ENCODE assay signal across 18 cellular contexts in genomic region chr12:58415716-58416115, GRCh38.
DNase-seq lines count a peak whose midpoint lies in the region; ATAC-seq and TF ChIP-seq lines count a peak whose summit lies in the region.
"Had no signal": no experiment of that assay in that cellular context is flagged by ENCODE, and none has a peak within 500 bp of the region (broad histone marks: within the 10 kb centered on the region; RNA-seq: fewer than 3 reads in every experiment).

No MANE protein-coding gene starts in this region.

- no peak overlapping the region for H2BK12ac ChIP-seq in H9 (ENCODE audit: insufficient read length, low read depth, low read length)

- CTCF ChIA-PET in Panc1 (lab: Charles Lee), result interaction anchor here (0.6 kb wide), 1 partner anchor 586 kb away, joined by 3 read pairs; no protein-coding TSS in a partner anchor

- no peaks in the 10 kb centered on the region for H3K79me2 ChIP-seq in H9 (ENCODE audit: insufficient read depth, low read length)

- H3K27me3 Mint-ChIP-seq in H9 (ENCODE audit: low read depth), result no peaks in the 10 kb centered on the region; the same call in 1 of the 2 replicates
- H3K27me3 Mint-ChIP-seq: activated B cell treated with CpG ODN at 0.5 μM for 24 hours had no signal

- no peak overlapping the region for H3K4me2 ChIP-seq in H9 (ENCODE audit: insufficient read depth, insufficient read length, low read length)
- H3K4me2 ChIP-seq: BLaER1 had no signal

- H3K36me3 Mint-ChIP-seq in H9 (ENCODE audit: insufficient read depth in 1 of 3, low read depth in 3 of 3), result no peaks in the 10 kb centered on the region
- H3K36me3 Mint-ChIP-seq: activated naive CD8-positive, alpha-beta T cell treated with anti-CD3 and anti-CD28 coated beads, Interleukin-2, amount 10 ng/mL, durations not matched to agents 7 days and 5 days had no signal

- TF ChIP-seq CTCF in H9 (conservative IDR thresholded peaks at IDR 0.05), result no peak
- no peak for TF ChIP-seq CTCF in Panc1 (IDR thresholded peaks at IDR 0.05)
- TF ChIP-seq CTCF in fibroblast of the aortic adventitia (IDR thresholded peaks at IDR 0.05; ENCODE audit: insufficient read depth, low read length), result no peak
- TF ChIP-seq CTCF in vagina (IDR thresholded peaks at IDR 0.05), result no peak

- peaks cover 21 to 34% of the 10 kb centered on the region in 2 experiments for H3K4me1 Mint-ChIP-seq in H9
- H3K4me1 Mint-ChIP-seq: activated B cell treated with CpG ODN at 0.5 μM for 24 hours; activated naive CD8-positive, alpha-beta T cell treated with anti-CD3 and anti-CD28 coated beads, Interleukin-2, amount 10 ng/mL, durations not matched to agents 7 days and 5 days had no signal

- no peak for ATAC-seq in Panc1
- ATAC-seq: pancreas had no signal

- H4K20me1 ChIP-seq in H9 (ENCODE audit: control insufficient read depth, insufficient read depth, insufficient read length), result no peaks in the 10 kb centered on the region
- H4K20me1 ChIP-seq: BLaER1 had no signal

- intact Hi-C loops in Panc1 (cut with micrococcal nuclease; ENCODE audit: unreplicated experiment) (no loop called here), vagina (cut with DNase I) (no loop called here)

- no TSS peak for BruUV-seq in Panc1 (replicated peaks; lab: Mats Ljungman, UMichigan)

- no peak overlapping the region for H4K8ac ChIP-seq in H9 (replicated peaks; ENCODE audit: insufficient read length, low read depth, low read length)

- DNase-seq in H9, result no peak
- DNase-seq in Panc1 (ENCODE audit: low read depth, low spot score), result no peak
- DNase-seq in fibroblast of the aortic adventitia (ENCODE audit: low read depth), result peak; percentile 12
- no peak for DNase-seq in NOMO-1 (lab: John Stamatoyannopoulos, UW; ENCODE audit: unreplicated experiment in 2 of 2)
- no peak for DNase-seq in vagina (ENCODE audit: extremely low spot score in 2 of 2)
- no peak for DNase-seq in AG08396 (ENCODE audit: low spot score)
- DNase-seq: activated B cell treated with CpG ODN at 0.5 μM for 24 hours; activated CD8-positive, alpha-beta memory T cell treated with anti-CD3 and anti-CD28 coated beads for 24 hours; activated naive CD8-positive, alpha-beta T cell treated with anti-CD3 and anti-CD28 coated beads, Interleukin-2, amount 10 ng/mL, durations not matched to agents 7 days and 5 days; GDM1; NCI-H1930; NCI-H510A treated with DMSO at 0.1 percent for 48 hours; pancreas; stimulated activated CD4-positive, alpha-beta T cell treated with anti-CD3 and anti-CD28 coated beads, Interleukin-4, amount 100 ng/mL, for 1 hour had no signal

- H3K79me1 ChIP-seq in H9 (ENCODE audit: insufficient read depth, low read depth, low read length, poor library complexity, severe bottlenecking), result no peaks in the 10 kb centered on the region

- no peak overlapping the region for H3K4me3 Mint-ChIP-seq in H9
- H3K4me3 Mint-ChIP-seq: activated B cell treated with CpG ODN at 0.5 μM for 24 hours; activated naive CD8-positive, alpha-beta T cell treated with anti-CD3 and anti-CD28 coated beads, Interleukin-2, amount 10 ng/mL, durations not matched to agents 7 days and 5 days; activated T-helper 1 cell treated with anti-CD3 and anti-CD28 coated beads, Interleukin-12 subunit alpha, Interleukin-12 subunit beta, Interleukin-2, Interleukin-4 antibody, amounts not matched to agents 30 ng/mL and 10 ng/mL and 1 ng/mL, durations not matched to agents 14 hours and 24 hours and 36 hours; T-helper 2 cell treated with Interferon-gamma antibody and Interleukin-4, amounts not matched to agents 5 μg/mL and 100 μg/mL, for 36 hours had no signal

- POLR2A ChIA-PET in Panc1 (lab: Charles Lee), result no interaction called here

- no peaks in the 10 kb centered on the region for H3K23me2 ChIP-seq in H9 (ENCODE audit: insufficient read length, low read depth, low read length, poor library complexity, severe bottlenecking)

- no peak overlapping the region for H2AFZ ChIP-seq in H9 (ENCODE audit: low read length)

- H3K23ac ChIP-seq in H9 (ENCODE audit: insufficient read length, low read depth, low read length), result no peak overlapping the region

- no peak overlapping the region for H2BK5ac ChIP-seq in H9 (ENCODE audit: insufficient read length, low read length)

- H4K5ac ChIP-seq in H9 (ENCODE audit: insufficient read length, low read depth, low read length), result no peak overlapping the region

- no peaks in the 10 kb centered on the region for H3K9me3 Mint-ChIP-seq in H9
- H3K9me3 Mint-ChIP-seq: activated B cell treated with CpG ODN at 0.5 μM for 24 hours; activated naive CD8-positive, alpha-beta T cell treated with anti-CD3 and anti-CD28 coated beads, Interleukin-2, amount 10 ng/mL, durations not matched to agents 7 days and 5 days; activated T-helper 1 cell treated with anti-CD3 and anti-CD28 coated beads, Interleukin-12 subunit alpha, Interleukin-12 subunit beta, Interleukin-2, Interleukin-4 antibody, amounts not matched to agents 30 ng/mL and 10 ng/mL and 1 ng/mL, durations not matched to agents 14 hours and 24 hours and 36 hours; T-helper 2 cell treated with Interferon-gamma antibody and Interleukin-4, amounts not matched to agents 5 μg/mL and 100 μg/mL, for 36 hours had no signal

- no peak overlapping the region for H2BK15ac ChIP-seq in H9 (ENCODE audit: low read depth, low read length)

- H3K9me3 ChIP-seq in H9 (ENCODE audit: control insufficient read depth, low read depth, low read length) (no peaks in the 10 kb centered on the region), Panc1 (ENCODE audit: control insufficient read depth, insufficient read depth, low read depth, low read length) (no peaks in the 10 kb centered on the region), vagina (no peaks in the 10 kb centered on the region)
- H3K9me3 ChIP-seq: BLaER1, pancreas had no signal

- H3K27ac Mint-ChIP-seq in H9, result peak overlapping the region in 2 of 3 experiments; percentile 11 to 58; a peak in 2 of 7 replicates
- H3K27ac Mint-ChIP-seq: activated B cell treated with CpG ODN at 0.5 μM for 24 hours; activated naive CD8-positive, alpha-beta T cell treated with anti-CD3 and anti-CD28 coated beads, Interleukin-2, amount 10 ng/mL, durations not matched to agents 7 days and 5 days; activated T-helper 1 cell treated with anti-CD3 and anti-CD28 coated beads, Interleukin-12 subunit alpha, Interleukin-12 subunit beta, Interleukin-2, Interleukin-4 antibody, amounts not matched to agents 30 ng/mL and 10 ng/mL and 1 ng/mL, durations not matched to agents 14 hours and 24 hours and 36 hours; T-helper 2 cell treated with Interferon-gamma antibody and Interleukin-4, amounts not matched to agents 5 μg/mL and 100 μg/mL, for 36 hours had no signal

- no peak for TF ChIP-seq POLR2A in vagina (IDR thresholded peaks at IDR 0.05)

- no peak overlapping the region for H3K4ac ChIP-seq in H9 (ENCODE audit: low read depth, low read length)

- H2AK5ac ChIP-seq in H9 (ENCODE audit: insufficient read length, low read length), result no peak overlapping the region

- no peak overlapping the region for H2BK120ac ChIP-seq in H9 (ENCODE audit: low read depth, low read length, poor library complexity, severe bottlenecking)

- no peak overlapping the region for H4K91ac ChIP-seq in H9 (ENCODE audit: insufficient read length, low read depth, low read length)

- no peak overlapping the region for H2BK20ac ChIP-seq in H9 (ENCODE audit: low read depth, low read length, poor library complexity, severe bottlenecking)

- H3K27ac ChIP-seq in H9 (ENCODE audit: insufficient read length, low read depth, low read length) (no peak overlapping the region), Panc1 (ENCODE audit: low read length) (peak overlapping the region; percentile 19; the same call in 1 of the 2 replicates), skin epidermis (peak overlapping the region in 11 of 21 experiments; percentile 17 to 74 (median 51)), vagina (no peak overlapping the region)
- H3K27ac ChIP-seq: BLaER1, pancreas had no signal

- no peaks in the 10 kb centered on the region for H3K36me3 ChIP-seq in Panc1 (ENCODE audit: control insufficient read depth, insufficient read depth, low read length)
- H3K36me3 ChIP-seq in vagina, result no peaks in the 10 kb centered on the region
- H3K36me3 ChIP-seq: BLaER1, pancreas had no signal

- H3K9ac ChIP-seq in H9 (ENCODE audit: extremely low read depth, insufficient read length, low read length), result no peak overlapping the region
- H3K9ac ChIP-seq: BLaER1 had no signal

- in situ Hi-C loops in Panc1 (cut with HindIII; ENCODE audit: low pct_unique_long_range_greater_than_20kb, low sequenced_read_pairs), result no loop called here

- H3K18ac ChIP-seq in H9 (ENCODE audit: insufficient read length, low read depth, low read length), result no peak overlapping the region

- H3K56ac ChIP-seq in H9 (ENCODE audit: insufficient read length, low read depth, low read length), result no peak overlapping the region

- H3K4me1 ChIP-seq in H9 (ENCODE audit: insufficient read depth, low read length) (no peaks in the 10 kb centered on the region; the same call in 1 of the 2 replicates), Panc1 (ENCODE audit: control insufficient read depth, insufficient read depth, low read length) (peaks cover 4% of the 10 kb centered on the region; the same call in 1 of the 2 replicates), vagina (peaks cover 49% of the 10 kb centered on the region)
- H3K4me1 ChIP-seq: BLaER1 had no signal

- no peak overlapping the region for H3T11ph ChIP-seq in H9 (ENCODE audit: low read length)

- no peaks in the 10 kb centered on the region for H3K27me3 ChIP-seq in H9 (ENCODE audit: insufficient read depth, low read length)
- H3K27me3 ChIP-seq in Panc1 (ENCODE audit: control insufficient read depth, insufficient read depth, low read length), result no peaks in the 10 kb centered on the region
- H3K27me3 ChIP-seq in vagina, result no peaks in the 10 kb centered on the region
- H3K27me3 ChIP-seq: BLaER1, pancreas had no signal

- no peak overlapping the region for H3K4me3 ChIP-seq in Panc1 (ENCODE audit: low read depth in 2 of 2, low read length in 2 of 2)
- H3K4me3 ChIP-seq in fibroblast of the aortic adventitia (ENCODE audit: low read depth, low read length), result no peak overlapping the region
- no peak overlapping the region for H3K4me3 ChIP-seq in skin epidermis
- no peak overlapping the region for H3K4me3 ChIP-seq in vagina
- H3K4me3 ChIP-seq: BLaER1, pancreas had no signal

- H3K14ac ChIP-seq in H9 (ENCODE audit: insufficient read depth, low read length), result no peak overlapping the region

Comparison
In these comparisons a context has a peak if more than half of its experiments do, and no peak if none do; other contexts are left out.
1. H3K27ac ChIP-seq: peak in Panc1 (single experiment) and skin epidermis (11 of 21); none in H9 (single experiment) and vagina (single experiment).